In the genomic region with DNA sequence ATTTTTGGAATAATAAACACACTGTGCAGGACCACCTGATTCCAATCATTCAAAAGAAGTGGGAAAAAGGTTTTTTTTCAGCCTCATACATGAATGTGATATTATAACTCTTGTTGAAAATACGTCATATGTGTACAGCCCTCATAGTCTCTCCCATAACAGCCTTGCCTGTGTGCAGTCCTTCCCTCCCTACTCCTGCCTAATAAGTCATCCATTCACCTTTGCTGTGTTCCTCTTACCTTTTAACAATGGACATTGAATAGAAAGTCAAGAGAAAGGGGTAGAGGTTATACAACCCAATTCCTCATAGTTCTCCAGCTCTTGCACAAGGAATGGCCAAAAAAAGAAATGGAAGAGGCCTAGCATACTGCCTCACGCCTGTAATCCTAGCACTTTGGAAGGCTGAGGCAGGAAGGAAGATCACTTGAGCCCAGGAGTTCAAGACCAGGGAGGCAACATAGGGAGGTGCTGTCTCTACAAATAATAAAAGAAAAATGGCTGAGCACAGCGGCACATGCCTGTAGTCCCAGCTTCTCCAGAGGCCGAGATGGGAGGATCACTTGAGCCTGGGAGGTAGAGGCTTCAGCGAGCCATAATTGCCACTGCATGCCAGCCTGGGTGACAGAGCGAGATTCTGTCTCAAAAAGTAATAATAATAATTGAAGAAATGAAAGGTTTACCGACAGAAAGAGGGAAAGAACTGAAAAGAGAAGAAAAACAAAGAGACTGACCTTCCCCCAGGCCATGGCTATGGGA, we compare ENCODE assay signal across 12 cellular contexts.
DNase-seq lines count a peak whose midpoint lies in the region; ATAC-seq and TF ChIP-seq lines count a peak whose summit lies in the region.
"Had no signal": no experiment of that assay in that cellular context is flagged by ENCODE, and none has a peak within 500 bp of the region (broad histone marks: within the 10 kb centered on the region; RNA-seq: fewer than 3 reads in every experiment).

No MANE protein-coding gene starts in this region.

- DNase-seq in left kidney (ENCODE audit: low read depth, low spot score) (peak; percentile 3), sciatic nerve (ENCODE audit: low spot score) (no peak), SW480 (ENCODE audit: low spot score) (no peak), NCI-H345 (lab: John Stamatoyannopoulos, UW) (no peak), GM13977 (ENCODE audit: low spot score) (no peak)
- DNase-seq: Calu3; CD4-positive, alpha-beta T cell; DMS 273 treated with DMSO at 0.1 percent for 48 hours; HCEC 1CT; HFFc6 had no signal

- intact Hi-C loops in sciatic nerve (cut with DNase I) = loop anchor here (10.0 kb wide), 1 partner anchor 175 kb away; no protein-coding TSS in a partner anchor

- peak overlapping the region; percentile 13 for H3K27ac ChIP-seq in cingulate gyrus (ENCODE audit: low read depth, low read length)

- in situ Hi-C loops in GM13977 (cut with MboI; ENCODE audit: low pct_unique_long_range_greater_than_20kb, low sequenced_read_pairs, unreplicated experiment) = no loop called here

- TF ChIP-seq CTCF in GM13977 (IDR thresholded peaks at IDR 0.05; ENCODE audit: extremely low read depth, insufficient read depth, missing control alignments) = no peak

- ATAC-seq in sciatic nerve (peak; percentile 7), HG03039 (IDR thresholded peaks at IDR 0.05; ENCODE audit: unreplicated experiment) (no peak)
